In the genomic region with DNA sequence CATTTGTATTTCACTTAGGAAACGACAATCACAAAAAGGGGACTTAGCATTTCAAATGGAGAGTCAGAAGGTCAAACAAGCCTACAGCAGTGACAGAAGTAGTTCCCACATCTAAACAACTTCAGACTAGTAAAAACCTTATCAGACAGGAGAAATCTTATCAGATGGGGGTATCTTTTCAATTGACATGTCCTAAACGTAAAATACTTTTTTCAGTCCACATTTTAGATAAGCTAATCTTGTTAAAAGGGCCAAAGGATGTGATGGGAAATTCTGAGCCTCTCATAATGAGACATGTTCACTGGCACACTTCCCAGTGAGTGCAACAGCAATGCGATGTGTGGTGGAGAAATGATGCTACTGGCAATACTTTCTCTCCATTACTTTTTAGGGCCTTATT, we compare ENCODE assay signal across 9 cellular contexts. TPM values are rescaled to one million over a fixed set of nuclear protein-coding genes. Genes with fewer than 3 reads are reported as not detected.
DNase-seq lines count a peak whose midpoint lies in the region; ATAC-seq, FAIRE-seq and TF ChIP-seq lines count a peak whose summit lies in the region.
"Had no signal": no experiment of that assay in that cellular context is flagged by ENCODE, and none has a peak within 500 bp of the region (broad histone marks: within the 10 kb centered on the region; RNA-seq: fewer than 3 reads in every experiment).

No MANE protein-coding gene starts in this region.

- CTCF ChIA-PET in CD4-positive, alpha-beta T cell (lab: Charles Lee) = interaction anchor here (0.6 kb wide), 1 partner anchor 220 kb away, joined by 3 read pairs; no protein-coding TSS in a partner anchor
- CTCF ChIA-PET in IMR-90 (lab: Yijun Ruan, JAX) = no interaction called here

- no peak overlapping the region for H2AK9ac ChIP-seq in IMR-90 (replicated peaks; ENCODE audit: low read depth, low read length, poor library complexity)

- no peak overlapping the region for H4K5ac ChIP-seq in IMR-90 (ENCODE audit: low read depth, low read length)

- intact Hi-C loops in CD4-positive, alpha-beta T cell (cut with DNase I, micrococcal nuclease) = loop anchor here in 1 of 2 experiments (5.0 kb wide), 1 partner anchor 87 kb away; a partner anchor contains a TSS
- intact Hi-C loops in IMR-90 (cut with micrococcal nuclease) = loop anchor here (2.0 to 5.0 kb wide), 5 partner anchors 28 to 153 kb away; no protein-coding TSS in a partner anchor

- in situ Hi-C loops in IMR-90 (cut with MboI; ENCODE audit: low sequenced_read_pairs) = no loop called here

- H3K27me3 ChIP-seq in CD4-positive, alpha-beta T cell (ENCODE audit: control insufficient read depth, insufficient read depth, low read length) = no peaks in the 10 kb centered on the region
- H3K27me3 ChIP-seq in IMR-90 (ENCODE audit: control insufficient read depth, insufficient read depth, low read length) (no peaks in the 10 kb centered on the region), astrocyte (ENCODE audit: insufficient read depth, low read length) (no peaks in the 10 kb centered on the region)
- H3K27me3 ChIP-seq: right lobe of liver had no signal

- no TSS peak for BruUV-seq in IMR-90 (replicated peaks; lab: Mats Ljungman, UMichigan)

- no peak overlapping the region for H3K14ac ChIP-seq in IMR-90 (replicated peaks; ENCODE audit: low read depth, low read length)

- H3K4ac ChIP-seq in IMR-90 (ENCODE audit: low read depth, low read length) = no peak overlapping the region

- H3K27ac Mint-ChIP-seq in CD4-positive, alpha-beta T cell = peak overlapping the region; percentile 25
- H3K27ac Mint-ChIP-seq in astrocyte (ENCODE audit: unreplicated experiment) = no peak overlapping the region

- H4K20me1 ChIP-seq in IMR-90 (ENCODE audit: insufficient read depth, low read length) (peaks cover 68% of the 10 kb centered on the region), astrocyte (ENCODE audit: insufficient read depth, low read length) (peaks cover 67% of the 10 kb centered on the region)

- DNase-seq in CD4-positive, alpha-beta T cell = no peak
- DNase-seq in IMR-90 (peak; percentile 91), astrocyte (ENCODE audit: low read depth) (peak; percentile 85), medulla oblongata (ENCODE audit: extremely low spot score) (peak; percentile 75), SKM-1 (lab: John Stamatoyannopoulos, UW; ENCODE audit: unreplicated experiment) (no peak), HuH-7 (ENCODE audit: low spot score) (no peak)
- DNase-seq: right lobe of liver had no signal

- H3K4me3 ChIP-seq in IMR-90 (ENCODE audit: insufficient read depth, low read depth, low read length) = no peak overlapping the region
- peak overlapping the region; percentile 77 for H3K4me3 ChIP-seq in astrocyte (ENCODE audit: insufficient read depth, low read depth, low read length)

- H3K4me1 ChIP-seq in IMR-90 (ENCODE audit: control insufficient read depth, insufficient read depth, low read length) = peaks cover 7% of the 10 kb centered on the region
- no peaks in the 10 kb centered on the region for H3K4me1 ChIP-seq in astrocyte (ENCODE audit: insufficient read depth, low read length)

- peaks cover 78% of the 10 kb centered on the region for H3K4me1 Mint-ChIP-seq in CD4-positive, alpha-beta T cell (ENCODE audit: low read depth)
- H3K4me1 Mint-ChIP-seq in astrocyte (ENCODE audit: low read depth, unreplicated experiment) = peaks cover 35% of the 10 kb centered on the region

- no peak overlapping the region for H3K18ac ChIP-seq in IMR-90 (ENCODE audit: low read depth, low read length)

- TF ChIP-seq RAD21 in IMR-90 (IDR thresholded peaks at IDR 0.05; ENCODE audit: low read length) = peak; percentile 31; the same call in 1 of the 2 replicates

- TF ChIP-seq CTCF in CD4-positive, alpha-beta T cell (IDR thresholded peaks at IDR 0.05) = no peak
- no peak for TF ChIP-seq CTCF in IMR-90 (conservative IDR thresholded peaks at IDR 0.05; ENCODE audit: low read depth, low read length)
- TF ChIP-seq CTCF in astrocyte (IDR thresholded peaks at IDR 0.05; ENCODE audit: insufficient read depth, low read depth, low read length) = no peak

- no peaks in the 10 kb centered on the region for H3K9me3 ChIP-seq in CD4-positive, alpha-beta T cell (ENCODE audit: control insufficient read depth, low read length)
- H3K9me3 ChIP-seq in IMR-90 (ENCODE audit: control insufficient read depth, insufficient read depth, low read length) = no peaks in the 10 kb centered on the region
- no peaks in the 10 kb centered on the region for H3K9me3 ChIP-seq in astrocyte (ENCODE audit: insufficient read depth, low read depth, low read length)
- H3K9me3 ChIP-seq: right lobe of liver had no signal

- no peak overlapping the region for H2BK20ac ChIP-seq in IMR-90 (ENCODE audit: low read depth, low read length)

- H3K27me3 Mint-ChIP-seq in CD4-positive, alpha-beta T cell = no peaks in the 10 kb centered on the region
- no peaks in the 10 kb centered on the region for H3K27me3 Mint-ChIP-seq in astrocyte (ENCODE audit: low read depth, unreplicated experiment)

- H2BK15ac ChIP-seq in IMR-90 (ENCODE audit: low read depth, low read length) = no peak overlapping the region

- H3K9ac ChIP-seq in IMR-90 (ENCODE audit: low read depth, low read length) (no peak overlapping the region), astrocyte (ENCODE audit: low read length) (no peak overlapping the region)

- no peak overlapping the region for H2AK5ac ChIP-seq in IMR-90 (ENCODE audit: low read depth, low read length)

- dilution Hi-C loops in IMR-90 (cut with HindIII; ENCODE audit: low sequenced_read_pairs, unreplicated experiment) = no loop called here

- H3K36me3 Mint-ChIP-seq in CD4-positive, alpha-beta T cell (ENCODE audit: low read depth) = peaks cover 16% of the 10 kb centered on the region
- H3K36me3 Mint-ChIP-seq in astrocyte (ENCODE audit: low read depth, unreplicated experiment) = peaks cover 2% of the 10 kb centered on the region

- H3K79me1 ChIP-seq in IMR-90 (ENCODE audit: low read depth in 1 of 2, low read length in 2 of 2) = peaks cover 0 to 51% of the 10 kb centered on the region in 2 experiments; a peak in 3 of 4 replicates

- no peak overlapping the region for H4K8ac ChIP-seq in IMR-90 (ENCODE audit: low read depth in 2 of 2, low read length in 2 of 2)

- peak; percentile 93 for FAIRE-seq in astrocyte (lab: Jason Lieb, UNC)

- H2BK5ac ChIP-seq in IMR-90 (ENCODE audit: low read depth, low read length, poor library complexity, severe bottlenecking) = no peak overlapping the region

- TF ChIP-seq POLR2A in IMR-90 (IDR thresholded peaks at IDR 0.05; ENCODE audit: low read depth, low read length) = no peak

- POLR2A ChIA-PET in CD4-positive, alpha-beta T cell (lab: Charles Lee) = interaction anchor here (0.7 to 1.1 kb wide), 2 partner anchors 10 to 32 kb away, joined by 3 to 4 read pairs; no protein-coding TSS in a partner anchor
- POLR2A ChIA-PET in IMR-90 (lab: Charles Lee; ENCODE audit: unreplicated experiment) = no interaction called here

- no peak overlapping the region; the same call in 1 of the 2 replicates for H3K23ac ChIP-seq in IMR-90 (ENCODE audit: low read depth, low read length)

- H4K91ac ChIP-seq in IMR-90 (ENCODE audit: insufficient read depth, low read depth, low read length) = no peak overlapping the region

- H2AFZ ChIP-seq in IMR-90 (replicated peaks; ENCODE audit: low read length, poor library complexity) = no peak overlapping the region
- no peak overlapping the region for H2AFZ ChIP-seq in astrocyte (ENCODE audit: low read depth, low read length)

- no peak overlapping the region for H2BK120ac ChIP-seq in IMR-90 (ENCODE audit: low read depth, low read length)

- no peaks in the 10 kb centered on the region for H3K36me3 ChIP-seq in IMR-90 (ENCODE audit: control insufficient read depth, insufficient read depth, low read length)
- no peaks in the 10 kb centered on the region for H3K36me3 ChIP-seq in astrocyte (ENCODE audit: insufficient read depth, low read length)
- H3K36me3 ChIP-seq: right lobe of liver had no signal

- no CpG with 5 or more reads among the region's 3 CpGs for WGBS in IMR-90 (ENCODE audit: extremely low coverage in 2 of 2, insufficient read length in 1 of 2), 2 experiments

- H3K27ac ChIP-seq in CD4-positive, alpha-beta T cell (ENCODE audit: low read depth, low read length) = no peak overlapping the region
- H3K27ac ChIP-seq in IMR-90 (ENCODE audit: insufficient read depth, low read length) = no peak overlapping the region
- peak overlapping the region; percentile 35 for H3K27ac ChIP-seq in astrocyte (ENCODE audit: low read depth, low read length)
- H3K27ac ChIP-seq: right lobe of liver had no signal

- H3K56ac ChIP-seq in IMR-90 (ENCODE audit: extremely low read depth, insufficient read depth, low read length) = no peak overlapping the region

- peaks cover 18% of the 10 kb centered on the region for H3K9me1 ChIP-seq in IMR-90 (ENCODE audit: insufficient read depth, low read length)

- ATAC-seq in CD4-positive, alpha-beta T cell (ENCODE audit: poor library complexity) = no peak
- no peak for ATAC-seq in IMR-90 (ENCODE audit: low read depth)
- no peak for ATAC-seq in HG03135 (IDR thresholded peaks at IDR 0.05; ENCODE audit: unreplicated experiment)
- no peak for ATAC-seq in HG02840 (IDR thresholded peaks at IDR 0.05; ENCODE audit: low FRiP score, unreplicated experiment)

- peak overlapping the region; percentile 84 for H3K4me3 Mint-ChIP-seq in CD4-positive, alpha-beta T cell
- H3K4me3 Mint-ChIP-seq in astrocyte (ENCODE audit: unreplicated experiment) = peak overlapping the region; percentile 99

- H3K4me2 ChIP-seq in IMR-90 (ENCODE audit: low read depth, low read length) (peak overlapping the region; percentile 52), astrocyte (ENCODE audit: low read length) (peak overlapping the region; percentile 95)

- peaks cover 74% of the 10 kb centered on the region for H3K79me2 ChIP-seq in astrocyte (ENCODE audit: insufficient read depth, low read length)

- no peaks in the 10 kb centered on the region for H3K9me3 Mint-ChIP-seq in CD4-positive, alpha-beta T cell
- H3K9me3 Mint-ChIP-seq in astrocyte (ENCODE audit: unreplicated experiment) = no peaks in the 10 kb centered on the region

TF ChIP-seq in IMR-90, 13 proteins besides CTCF, POLR2A, EP300 and RAD21 (continues in another document):
- TF ChIP-seq, protein P1, sequence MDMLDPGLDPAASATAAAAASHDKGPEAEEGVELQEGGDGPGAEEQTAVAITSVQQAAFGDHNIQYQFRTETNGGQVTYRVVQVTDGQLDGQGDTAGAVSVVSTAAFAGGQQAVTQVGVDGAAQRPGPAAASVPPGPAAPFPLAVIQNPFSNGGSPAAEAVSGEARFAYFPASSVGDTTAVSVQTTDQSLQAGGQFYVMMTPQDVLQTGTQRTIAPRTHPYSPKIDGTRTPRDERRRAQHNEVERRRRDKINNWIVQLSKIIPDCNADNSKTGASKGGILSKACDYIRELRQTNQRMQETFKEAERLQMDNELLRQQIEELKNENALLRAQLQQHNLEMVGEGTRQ (IDR thresholded peaks at IDR 0.05; ENCODE audit: low read depth, low read length) = no peak
- TF ChIP-seq CHD1 (IDR thresholded peaks at IDR 0.05; ENCODE audit: low read depth, low read length) (no peak), BHLHE40 (IDR thresholded peaks at IDR 0.05; ENCODE audit: low read depth, low read length) (no peak)

RNA-seq across cellular contexts. Expression of a gene that starts 2.4 kb away (rescaled TPM):
- total RNA-seq in CD4-positive, alpha-beta T cell = 10 to 100 TPM; 39.4 to 44.0 TPM
- total RNA-seq in IMR-90 (2012; rRNA removed) (44.7 and 51.3 TPM in 2 replicates), astrocyte (138 and 148 TPM in 2 replicates)
- 33.5 and 41.0 TPM in 2 replicates for polyA plus RNA-seq in IMR-90 (2012; rRNA removed)
- 12.2 and 12.7 TPM in 2 replicates for polyA plus RNA-seq in IMR-90 (2012; cell fraction: cytosol; rRNA removed)
- polyA plus RNA-seq in IMR-90 (2012; cell fraction: nucleus; rRNA removed; ENCODE audit: low replicate concordance) = 9.4 and 33.2 TPM in 2 replicates

Comparison
In these comparisons a context has a peak if more than half of its experiments do, and no peak if none do; other contexts are left out.
1. DNase-seq: peak in IMR-90 (single experiment), astrocyte (single experiment) and medulla oblongata (single experiment); none in CD4-positive, alpha-beta T cell (0 of 10), SKM-1 (single experiment) and HuH-7 (single experiment).